Comparison of ENCODE assay signal across 8 cellular contexts in genomic region chrX:147911192-147912022, GRCh38. TPM values are rescaled to one million over a fixed set of nuclear protein-coding genes. Genes with fewer than 3 reads are reported as not detected.
DNase-seq lines count a peak whose midpoint lies in the region; ATAC-seq, FAIRE-seq and TF ChIP-seq lines count a peak whose summit lies in the region.

Gene FMR1, plus strand, starts transcription at chrX:147911919. Its CDS starts 261 bp downstream, at chrX:147912180.

- H3K27me3 ChIP-seq in bronchial epithelial cell (ENCODE audit: control insufficient read depth, insufficient read depth, low read length) = no peaks in the 10 kb centered on the region

- TF ChIP-seq CTCF in WTC11 (IDR thresholded peaks at IDR 0.05) (no peak), bronchial epithelial cell (IDR thresholded peaks at IDR 0.05; ENCODE audit: insufficient read depth, low read length, severe bottlenecking) (no peak)

- DNase-seq in AG08395 (ENCODE audit: low spot score) = peak; percentile 97
- DNase-seq in NCI-H226 = peak; percentile 71
- peak; percentile 86 for DNase-seq in WTC11 (ENCODE audit: low spot score)
- peak; percentile 74 for DNase-seq in bronchial epithelial cell (ENCODE audit: low read depth)
- DNase-seq in immature natural killer cell = peak; percentile 93 to 97 (median 95)
- peak; percentile 71 for DNase-seq in smooth muscle cell of the brain vasculature (ENCODE audit: low read depth, low spot score)

- H3K27ac Mint-ChIP-seq in WTC11 (peak within 1 kb of the TSS; percentile 98), immature natural killer cell (peak within 1 kb of the TSS; percentile 87 to 99 (median 93))

- no peaks in the 10 kb centered on the region for H3K36me3 Mint-ChIP-seq in WTC11
- no peaks in the 10 kb centered on the region for H3K36me3 Mint-ChIP-seq in immature natural killer cell

- H3K9me3 Mint-ChIP-seq in WTC11 (no peaks in the 10 kb centered on the region), immature natural killer cell (no peaks in the 10 kb centered on the region)

- no peaks in the 10 kb centered on the region for H3K36me3 ChIP-seq in bronchial epithelial cell (ENCODE audit: control insufficient read depth, insufficient read depth, low read length)

- peak within 1 kb of the TSS; percentile 68 for H3K4me3 ChIP-seq in bronchial epithelial cell (ENCODE audit: low read depth, low read length)

- H3K4me1 Mint-ChIP-seq in WTC11 (peaks cover 26% of the 10 kb centered on the region), immature natural killer cell (peaks cover 40 to 45% of the 10 kb centered on the region in 2 donors)

- POLR2A ChIA-PET in WTC11 (lab: Charles Lee) = interaction anchor here (1.3 kb wide), 1 partner anchor 9 kb away, joined by 6 read pairs; no protein-coding TSS in a partner anchor

- ATAC-seq in GM18909 (IDR thresholded peaks at IDR 0.05; ENCODE audit: poor library complexity, unreplicated experiment) (peak; percentile 88), HG03159 (IDR thresholded peaks at IDR 0.05; ENCODE audit: unreplicated experiment) (peak; percentile 86), WTC11 (peak; percentile 82)

- CTCF ChIA-PET in WTC11 (lab: Charles Lee) = no interaction called here

- peaks cover 31% of the 10 kb centered on the region for H3K27me3 Mint-ChIP-seq in WTC11 (ENCODE audit: low read depth)
- peaks cover 6 to 17% (median 10%) of the 10 kb centered on the region in 3 donors for H3K27me3 Mint-ChIP-seq in immature natural killer cell (ENCODE audit: low read depth in 3 of 3)

- H3K4me3 Mint-ChIP-seq in WTC11 = peak within 1 kb of the TSS; percentile 94
- peak within 1 kb of the TSS; percentile 92 to 97 (median 95) for H3K4me3 Mint-ChIP-seq in immature natural killer cell

- no peak for FAIRE-seq in bronchial epithelial cell (lab: Jason Lieb, UNC)

TF ChIP-seq in WTC11, 78 proteins besides CTCF, POLR2A, EP300 and RAD21:
- peak; percentile 70; the same call in 1 of the 2 replicates for TF ChIP-seq MAX (CRISPR knock-in tag; IDR thresholded peaks at IDR 0.05)
- peak; percentile 88 for TF ChIP-seq FOXK1 (CRISPR knock-in tag; IDR thresholded peaks at IDR 0.05)
- TF ChIP-seq, protein P1, sequence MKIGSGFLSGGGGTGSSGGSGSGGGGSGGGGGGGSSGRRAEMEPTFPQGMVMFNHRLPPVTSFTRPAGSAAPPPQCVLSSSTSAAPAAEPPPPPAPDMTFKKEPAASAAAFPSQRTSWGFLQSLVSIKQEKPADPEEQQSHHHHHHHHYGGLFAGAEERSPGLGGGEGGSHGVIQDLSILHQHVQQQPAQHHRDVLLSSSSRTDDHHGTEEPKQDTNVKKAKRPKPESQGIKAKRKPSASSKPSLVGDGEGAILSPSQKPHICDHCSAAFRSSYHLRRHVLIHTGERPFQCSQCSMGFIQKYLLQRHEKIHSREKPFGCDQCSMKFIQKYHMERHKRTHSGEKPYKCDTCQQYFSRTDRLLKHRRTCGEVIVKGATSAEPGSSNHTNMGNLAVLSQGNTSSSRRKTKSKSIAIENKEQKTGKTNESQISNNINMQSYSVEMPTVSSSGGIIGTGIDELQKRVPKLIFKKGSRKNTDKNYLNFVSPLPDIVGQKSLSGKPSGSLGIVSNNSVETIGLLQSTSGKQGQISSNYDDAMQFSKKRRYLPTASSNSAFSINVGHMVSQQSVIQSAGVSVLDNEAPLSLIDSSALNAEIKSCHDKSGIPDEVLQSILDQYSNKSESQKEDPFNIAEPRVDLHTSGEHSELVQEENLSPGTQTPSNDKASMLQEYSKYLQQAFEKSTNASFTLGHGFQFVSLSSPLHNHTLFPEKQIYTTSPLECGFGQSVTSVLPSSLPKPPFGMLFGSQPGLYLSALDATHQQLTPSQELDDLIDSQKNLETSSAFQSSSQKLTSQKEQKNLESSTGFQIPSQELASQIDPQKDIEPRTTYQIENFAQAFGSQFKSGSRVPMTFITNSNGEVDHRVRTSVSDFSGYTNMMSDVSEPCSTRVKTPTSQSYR (CRISPR knock-in tag; IDR thresholded peaks at IDR 0.05) = no peak
- peak; percentile 29; the same call in 1 of the 2 replicates for TF ChIP-seq SP1 (CRISPR knock-in tag; conservative IDR thresholded peaks at IDR 0.05)
- no peak for TF ChIP-seq RELA (CRISPR knock-in tag; IDR thresholded peaks at IDR 0.05; ENCODE audit: borderline replicate concordance)
- TF ChIP-seq, protein P2, sequence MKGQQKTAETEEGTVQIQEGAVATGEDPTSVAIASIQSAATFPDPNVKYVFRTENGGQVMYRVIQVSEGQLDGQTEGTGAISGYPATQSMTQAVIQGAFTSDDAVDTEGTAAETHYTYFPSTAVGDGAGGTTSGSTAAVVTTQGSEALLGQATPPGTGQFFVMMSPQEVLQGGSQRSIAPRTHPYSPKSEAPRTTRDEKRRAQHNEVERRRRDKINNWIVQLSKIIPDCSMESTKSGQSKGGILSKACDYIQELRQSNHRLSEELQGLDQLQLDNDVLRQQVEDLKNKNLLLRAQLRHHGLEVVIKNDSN (CRISPR knock-in tag; IDR thresholded peaks at IDR 0.05) = peak; percentile 87
- peak; percentile 93 for TF ChIP-seq USF2 (CRISPR knock-in tag; IDR thresholded peaks at IDR 0.05)
- no peak for TF ChIP-seq KAT7 (CRISPR knock-in tag; IDR thresholded peaks at IDR 0.05; ENCODE audit: borderline replicate concordance)
- TF ChIP-seq PRDM15 (CRISPR knock-in tag; IDR thresholded peaks at IDR 0.05) = no peak

RNA-seq across cellular contexts. Expression of gene FMR1, which starts in this region (rescaled TPM):
- total RNA-seq in WTC11 (2021) (32.7 to 34.3 TPM (median 33.8 TPM) in 3 replicates), bronchial epithelial cell (22.9 and 39.7 TPM in 2 replicates)
- polyA plus RNA-seq in immature natural killer cell = 1 to 10 TPM; 8.9 to 9.7 (median 9.5) TPM

Comparison
In these comparisons a context has a peak if more than half of its experiments do, and no peak if none do; other contexts are left out.
1. Peak in every context shown above with its lines: DNase-seq, ATAC-seq and H3K4me3 ChIP-seq.